In the genomic region with DNA sequence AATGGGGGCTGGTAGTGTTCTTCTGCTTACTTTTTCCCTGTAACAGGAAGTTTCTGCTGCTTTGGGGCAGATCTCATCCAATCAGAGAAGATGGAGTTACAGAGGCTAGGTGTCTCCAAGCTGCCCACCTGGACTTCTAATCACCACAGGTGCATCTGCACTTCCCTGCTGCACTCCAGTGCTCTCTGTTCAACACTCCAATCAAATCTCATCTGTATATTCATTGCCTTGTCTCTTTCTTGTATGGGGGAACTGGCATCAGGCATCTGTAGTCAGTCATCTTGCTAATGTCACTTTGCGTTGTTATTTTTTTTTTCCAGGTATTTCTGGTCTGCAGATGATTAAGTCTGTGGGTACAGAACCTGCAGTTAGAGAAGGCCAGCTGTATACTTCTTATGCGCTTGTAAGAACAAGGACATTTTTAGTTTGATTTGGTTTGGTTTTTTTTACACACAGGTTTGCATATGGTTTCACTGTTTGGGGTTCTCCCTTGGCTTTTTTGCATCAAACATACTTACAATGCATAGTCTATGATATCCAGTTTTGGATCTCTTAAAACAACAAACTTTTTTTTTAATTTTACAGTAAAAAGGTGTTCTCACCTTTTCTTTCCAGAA, we compare ENCODE assay signal across 16 cellular contexts.
A peak's percentile ranks its signal among the peaks of the same experiment; 100 is the strongest.
DNase-seq lines count a peak whose midpoint lies in the region; ATAC-seq lines count a peak whose summit lies in the region.
"Had no signal": no experiment of that assay in that cellular context is flagged by ENCODE, and none has a peak within 500 bp of the region (broad histone marks: within the 10 kb centered on the region; RNA-seq: fewer than 3 reads in every experiment).

No MANE protein-coding gene starts in this region.

- no peak overlapping the region for H3K27ac Mint-ChIP-seq in activated CD4-positive, alpha-beta T cell treated with anti-CD3 and anti-CD28 coated beads, Interleukin-2, amount 10 ng/mL, durations not matched to agents 7 days and 5 days
- H3K27ac Mint-ChIP-seq: activated T-cell treated with anti-CD3 and anti-CD28 coated beads, Interleukin-2, amount 50 U/mL, for 72 hours; dendritic cell treated with granulocyte-macrophage colony-stimulating factor and Interleukin-4, amounts not matched to agents 40 ng/mL and 50 ng/mL, for 4 days had no signal

- no peak overlapping the region for H3K4me3 Mint-ChIP-seq in activated CD4-positive, alpha-beta T cell treated with anti-CD3 and anti-CD28 coated beads, Interleukin-2, amount 10 ng/mL, durations not matched to agents 7 days and 5 days
- H3K4me3 Mint-ChIP-seq: activated T-cell treated with anti-CD3 and anti-CD28 coated beads, Interleukin-2, amount 50 U/mL, for 72 hours; dendritic cell treated with granulocyte-macrophage colony-stimulating factor and Interleukin-4, amounts not matched to agents 40 ng/mL and 50 ng/mL, for 4 days had no signal

- H3K4me1 Mint-ChIP-seq in activated CD4-positive, alpha-beta T cell treated with anti-CD3 and anti-CD28 coated beads, Interleukin-2, amount 10 ng/mL, durations not matched to agents 7 days and 5 days: no peaks in the 10 kb centered on the region

- peaks cover 9% of the 10 kb centered on the region for H3K9me3 Mint-ChIP-seq in activated CD4-positive, alpha-beta T cell treated with anti-CD3 and anti-CD28 coated beads, Interleukin-2, amount 10 ng/mL, durations not matched to agents 7 days and 5 days

- DNase-seq in NCI-H1417 (lab: John Stamatoyannopoulos, UW) (no peak), ecto neural progenitor cell (ENCODE audit: low spot score) (no peak)
- no peak for DNase-seq in activated CD8-positive, alpha-beta memory T cell treated with anti-CD3 and anti-CD28 coated beads, Interleukin-2, amount 50 U/mL, for 4 hours
- no peak for DNase-seq in activated CD4-positive, alpha-beta T cell treated with anti-CD3 and anti-CD28 coated beads, Interleukin-2, amount 10 ng/mL, durations not matched to agents 7 days and 5 days
- DNase-seq: activated CD4-positive, alpha-beta T cell treated with anti-CD3 and anti-CD28 coated beads for 1 hour; activated T-cell treated with anti-CD3 and anti-CD28 coated beads, Interleukin-2, amount 50 U/mL, for 72 hours; KBM-7; NCI-H2081; stimulated activated CD4-positive, alpha-beta T cell treated with anti-CD3 and anti-CD28 coated beads, Interleukin-4, amount 100 ng/mL, for 24 hours; stimulated activated naive CD8-positive, alpha-beta T cell treated with anti-CD3 and anti-CD28 coated beads, Interleukin-15, Interleukin-2, amounts not matched to agents 100 U/mL and 50 U/mL, for 24 hours had no signal

- no peaks in the 10 kb centered on the region for H3K27me3 Mint-ChIP-seq in activated CD4-positive, alpha-beta T cell treated with anti-CD3 and anti-CD28 coated beads, Interleukin-2, amount 10 ng/mL, durations not matched to agents 7 days and 5 days
- H3K27me3 Mint-ChIP-seq: dendritic cell treated with granulocyte-macrophage colony-stimulating factor and Interleukin-4, amounts not matched to agents 40 ng/mL and 50 ng/mL, for 4 days had no signal

- CTCF ChIA-PET in activated CD4-positive, alpha-beta T cell treated with anti-CD3 and anti-CD28 coated beads, Interleukin-2, amount 10 ng/mL, durations not matched to agents 7 days and 5 days (lab: Charles Lee): no interaction called here

- ATAC-seq in GM18511 (IDR thresholded peaks at IDR 0.05; ENCODE audit: unreplicated experiment) (peak; percentile 82), GM21381 (IDR thresholded peaks at IDR 0.05; ENCODE audit: unreplicated experiment) (peak; percentile 68), HG02852 (IDR thresholded peaks at IDR 0.05; ENCODE audit: unreplicated experiment) (peak; percentile 89), HG03520 (IDR thresholded peaks at IDR 0.05; ENCODE audit: unreplicated experiment) (peak; percentile 65)
- ATAC-seq: activated T-cell treated with anti-CD3 and anti-CD28 coated beads, Interleukin-2, amount 50 U/mL, for 72 hours; foreskin keratinocyte; stimulated activated naive CD8-positive, alpha-beta T cell treated with anti-CD3 and anti-CD28 coated beads, Interleukin-15, Interleukin-2, amounts not matched to agents 100 U/mL and 50 U/mL, for 24 hours had no signal

- H3K36me3 Mint-ChIP-seq in activated CD4-positive, alpha-beta T cell treated with anti-CD3 and anti-CD28 coated beads, Interleukin-2, amount 10 ng/mL, durations not matched to agents 7 days and 5 days (ENCODE audit: low read depth): peaks cover 6% of the 10 kb centered on the region

- POLR2A ChIA-PET in activated CD4-positive, alpha-beta T cell treated with anti-CD3 and anti-CD28 coated beads, Interleukin-2, amount 10 ng/mL, durations not matched to agents 7 days and 5 days (lab: Charles Lee): no interaction called here
